36 cellular contexts compared by ENCODE assay signal in genomic region chr11:27873664-27874063, GRCh38.
"Had no signal": no experiment of that assay in that cellular context is flagged by ENCODE, and none has a peak within 500 bp of the region (broad histone marks: within the 10 kb centered on the region; RNA-seq: fewer than 3 reads in every experiment).

No MANE protein-coding gene starts in this region.

- ATAC-seq: activated CD4-positive, CD25-positive, alpha-beta regulatory T cell treated with anti-CD3 and anti-CD28 coated beads, Interleukin-2, amount 50 U/mL, for 24 hours; gastroesophageal sphincter; left lobe of liver; stimulated activated naive CD8-positive, alpha-beta T cell treated with anti-CD3 and anti-CD28 coated beads, Interleukin-15, amount 100 ng/mL, for 72 hours had no signal

- FAIRE-seq: kidney, small intestine, TTC549 had no signal

- H3K36me3 Mint-ChIP-seq: activated CD4-positive, alpha-beta memory T cell treated with anti-CD3 and anti-CD28 coated beads for 36 hours; activated naive CD8-positive, alpha-beta T cell treated with anti-CD3 and anti-CD28 coated beads, Interleukin-2, amount 10 ng/mL, durations not matched to agents 7 days and 5 days; brain; stimulated activated memory B cell treated with anti-CD40 and anti-IgM and Interleukin-4, amounts not matched to agents 10 μg/mL and 1 μg/mL and 100 μg/mL, for 72 hours; type B pancreatic cell had no signal

- H3K27me3 ChIP-seq: ascending aorta, cardiac muscle cell, gastroesophageal sphincter, sigmoid colon, uterus had no signal

- H3K9me3 ChIP-seq: ascending aorta, uterus had no signal

- DNase-seq: activated CD4-positive, alpha-beta memory T cell treated with anti-CD3 and anti-CD28 coated beads for 36 hours; activated CD4-positive, alpha-beta T cell treated with anti-CD3 and anti-CD28 coated beads, Interleukin-2, amount 10 ng/mL, durations not matched to agents 24 days and 14 days; activated CD8-positive, alpha-beta memory T cell treated with anti-CD3 and anti-CD28 coated beads, Interleukin-2, amount 50 U/mL, for 4 hours; activated effector memory CD4-positive, alpha-beta T cell treated with anti-CD3 and anti-CD28 coated beads, Interleukin-2, amount 50 U/mL, for 16 hours; activated naive CD4-positive, alpha-beta T cell treated with anti-CD3 and anti-CD28 coated beads for 36 hours; activated naive CD8-positive, alpha-beta T cell treated with anti-CD3 and anti-CD28 coated beads, Interleukin-2, amount 10 ng/mL, durations not matched to agents 7 days and 5 days; activated T-cell treated with anti-CD3 and anti-CD28 coated beads, Interleukin-2, amount 50 U/mL, for 1 hour; dorsolateral prefrontal cortex; effector memory CD4-positive, alpha-beta T cell; hypothalamus; immature natural killer cell; kidney; posterior cingulate gyrus; sigmoid colon; small intestine; stimulated activated CD4-positive, alpha-beta T cell treated with anti-CD3 and anti-CD28 coated beads, Interleukin-4, amount 100 ng/mL, for 24 hours; stimulated activated CD8-positive, alpha-beta memory T cell treated with anti-CD3 and anti-CD28 coated beads, Interleukin-4, amount 100 ng/mL, for 48 hours; stimulated activated naive CD8-positive, alpha-beta T cell treated with anti-CD3 and anti-CD28 coated beads, Interleukin-15, amount 100 ng/mL, for 72 hours; substantia nigra; T-helper 9 cell; uterus; WERI-Rb-1 had no signal

- H3K27ac ChIP-seq: ascending aorta, cardiac muscle cell, coronary artery, dorsolateral prefrontal cortex, gastroesophageal sphincter, sigmoid colon, uterus, WERI-Rb-1 had no signal

- H3K9me3 Mint-ChIP-seq: activated CD4-positive, alpha-beta memory T cell treated with anti-CD3 and anti-CD28 coated beads for 36 hours; activated CD4-positive, alpha-beta T cell treated with anti-CD3 and anti-CD28 coated beads, Interleukin-2, amount 10 ng/mL, durations not matched to agents 24 days and 14 days; activated naive CD8-positive, alpha-beta T cell treated with anti-CD3 and anti-CD28 coated beads, Interleukin-2, amount 10 ng/mL, durations not matched to agents 7 days and 5 days; brain; nephron; stimulated activated memory B cell treated with anti-CD40 and anti-IgM and Interleukin-4, amounts not matched to agents 10 μg/mL and 1 μg/mL and 100 μg/mL, for 72 hours; T-helper 1 cell treated with Interleukin-12 subunit alpha and Interleukin-12 subunit beta and Interleukin-4 antibody, amounts not matched to agents 30 μg/mL and 1 μg/mL, for 36 hours had no signal

- H3K4me1 ChIP-seq: ascending aorta, gastroesophageal sphincter, sigmoid colon, uterus had no signal

- H3K4me3 Mint-ChIP-seq: activated CD4-positive, alpha-beta memory T cell treated with anti-CD3 and anti-CD28 coated beads for 36 hours; activated CD4-positive, alpha-beta T cell treated with anti-CD3 and anti-CD28 coated beads, Interleukin-2, amount 10 ng/mL, durations not matched to agents 24 days and 14 days; activated naive CD4-positive, alpha-beta T cell treated with anti-CD3 and anti-CD28 coated beads for 36 hours; activated naive CD8-positive, alpha-beta T cell treated with anti-CD3 and anti-CD28 coated beads, Interleukin-2, amount 10 ng/mL, durations not matched to agents 7 days and 5 days; activated T-helper 1 cell treated with anti-CD3 and anti-CD28 coated beads, Interleukin-12 subunit alpha, Interleukin-12 subunit beta, Interleukin-2, Interleukin-4 antibody, amounts not matched to agents 30 ng/mL and 10 ng/mL and 1 ng/mL, durations not matched to agents 14 hours and 24 hours and 36 hours; brain; immature natural killer cell; nephron; stimulated activated memory B cell treated with anti-CD40 and anti-IgM and Interleukin-4, amounts not matched to agents 10 μg/mL and 1 μg/mL and 100 μg/mL, for 72 hours; stimulated activated naive CD8-positive, alpha-beta T cell treated with anti-CD3 and anti-CD28 coated beads, Interleukin-15, amount 100 ng/mL, for 72 hours; T-helper 1 cell treated with Interleukin-12 subunit alpha and Interleukin-12 subunit beta and Interleukin-4 antibody, amounts not matched to agents 30 μg/mL and 1 μg/mL, for 36 hours; type B pancreatic cell had no signal

- H3K4me1 Mint-ChIP-seq: activated CD4-positive, alpha-beta T cell treated with anti-CD3 and anti-CD28 coated beads, Interleukin-2, amount 10 ng/mL, durations not matched to agents 24 days and 14 days; activated naive CD8-positive, alpha-beta T cell treated with anti-CD3 and anti-CD28 coated beads, Interleukin-2, amount 10 ng/mL, durations not matched to agents 7 days and 5 days; immature natural killer cell; nephron; stimulated activated memory B cell treated with anti-CD40 and anti-IgM and Interleukin-4, amounts not matched to agents 10 μg/mL and 1 μg/mL and 100 μg/mL, for 72 hours; stimulated activated naive CD8-positive, alpha-beta T cell treated with anti-CD3 and anti-CD28 coated beads, Interleukin-15, amount 100 ng/mL, for 72 hours had no signal

- H3K27ac Mint-ChIP-seq: activated CD4-positive, alpha-beta memory T cell treated with anti-CD3 and anti-CD28 coated beads for 36 hours; activated CD4-positive, alpha-beta T cell treated with anti-CD3 and anti-CD28 coated beads, Interleukin-2, amount 10 ng/mL, durations not matched to agents 24 days and 14 days; activated naive CD4-positive, alpha-beta T cell treated with anti-CD3 and anti-CD28 coated beads for 36 hours; activated naive CD8-positive, alpha-beta T cell treated with anti-CD3 and anti-CD28 coated beads, Interleukin-2, amount 10 ng/mL, durations not matched to agents 7 days and 5 days; activated T-helper 1 cell treated with anti-CD3 and anti-CD28 coated beads, Interleukin-12 subunit alpha, Interleukin-12 subunit beta, Interleukin-2, Interleukin-4 antibody, amounts not matched to agents 30 ng/mL and 10 ng/mL and 1 ng/mL, durations not matched to agents 14 hours and 24 hours and 36 hours; brain; immature natural killer cell; nephron; stimulated activated memory B cell treated with anti-CD40 and anti-IgM and Interleukin-4, amounts not matched to agents 10 μg/mL and 1 μg/mL and 100 μg/mL, for 72 hours; stimulated activated naive CD8-positive, alpha-beta T cell treated with anti-CD3 and anti-CD28 coated beads, Interleukin-15, amount 100 ng/mL, for 72 hours; T-helper 1 cell treated with Interleukin-12 subunit alpha and Interleukin-12 subunit beta and Interleukin-4 antibody, amounts not matched to agents 30 μg/mL and 1 μg/mL, for 36 hours; type B pancreatic cell had no signal

- H3K36me3 ChIP-seq: ascending aorta, cardiac muscle cell, gastroesophageal sphincter, sigmoid colon, uterus, WERI-Rb-1 had no signal

- H3K4me3 ChIP-seq: ascending aorta, cardiac muscle cell, coronary artery, dorsolateral prefrontal cortex, gastroesophageal sphincter, lung, sigmoid colon, uterus had no signal

- H3K27me3 Mint-ChIP-seq: activated CD4-positive, alpha-beta memory T cell treated with anti-CD3 and anti-CD28 coated beads for 36 hours; activated CD4-positive, alpha-beta T cell treated with anti-CD3 and anti-CD28 coated beads, Interleukin-2, amount 10 ng/mL, durations not matched to agents 24 days and 14 days; activated naive CD8-positive, alpha-beta T cell treated with anti-CD3 and anti-CD28 coated beads, Interleukin-2, amount 10 ng/mL, durations not matched to agents 7 days and 5 days; type B pancreatic cell had no signal
